ENCODE assay signal across 8 cellular contexts in genomic region chr7:75638607-75639070, GRCh38.
DNase-seq lines count a peak whose midpoint lies in the region; ATAC-seq, FAIRE-seq and TF ChIP-seq lines count a peak whose summit lies in the region.

No MANE protein-coding gene starts in this region.

- H3K4me1 ChIP-seq in mucosa of descending colon (ENCODE audit: low read depth) (peaks cover 4% of the 10 kb centered on the region), urinary bladder (ENCODE audit: insufficient read depth) (no peaks in the 10 kb centered on the region)

- TF ChIP-seq CTCF in epithelial cell of esophagus (IDR thresholded peaks at IDR 0.05; ENCODE audit: insufficient read depth, low read depth, low read length, missing control alignments): no peak
- no peak for TF ChIP-seq CTCF in mucosa of descending colon (IDR thresholded peaks at IDR 0.05)
- TF ChIP-seq CTCF in GM20000 (IDR thresholded peaks at IDR 0.05; ENCODE audit: extremely low read depth, missing control alignments): no peak

- no peak overlapping the region for H3K27ac ChIP-seq in urinary bladder (ENCODE audit: low read depth)

- H3K4me3 ChIP-seq in epithelial cell of esophagus (ENCODE audit: low read length) (peak overlapping the region; percentile 42), mucosa of descending colon (peak overlapping the region; percentile 26), urinary bladder (ENCODE audit: low read depth, low read length) (peak overlapping the region; percentile 80)

- H3K36me3 ChIP-seq in mucosa of descending colon (ENCODE audit: low read depth): no peaks in the 10 kb centered on the region
- no peaks in the 10 kb centered on the region for H3K36me3 ChIP-seq in urinary bladder (ENCODE audit: insufficient read depth)

- peak; percentile 59 for DNase-seq in activated CD8-positive, alpha-beta memory T cell treated with anti-CD3 and anti-CD28 coated beads for 24 hours
- DNase-seq in activated CD8-positive, alpha-beta memory T cell treated with anti-CD3 and anti-CD28 coated beads, Interleukin-2, amount 50 U/mL, for 4 hours: no peak
- DNase-seq in SK-N-DZ (ENCODE audit: low spot score): peak; percentile 39
- peak; percentile 28 for DNase-seq in epithelial cell of esophagus (ENCODE audit: low read depth)
- DNase-seq in mucosa of descending colon: peak in 2 of 3 donors; percentile 34 to 57
- DNase-seq in RCC 7860 (ENCODE audit: low spot score): no peak
- no peak for DNase-seq in GM20000 (ENCODE audit: low spot score)

- FAIRE-seq in RCC 7860 (lab: Jason Lieb, UNC): no peak

- under 1% methylated on average over 35 of the region's 35 CpGs for WGBS in urinary bladder

- intact Hi-C loops in mucosa of descending colon (cut with DNase I, micrococcal nuclease): no loop called here

- peaks cover 6% of the 10 kb centered on the region for H3K9me3 ChIP-seq in mucosa of descending colon

- peak; percentile 70 for ATAC-seq in mucosa of descending colon

Comparison
In these comparisons a context has a peak if more than half of its experiments do, and no peak if none do; other contexts are left out.
1. DNase-seq: peak in activated CD8-positive, alpha-beta memory T cell treated with anti-CD3 and anti-CD28 coated beads for 24 hours (single experiment), SK-N-DZ (single experiment), epithelial cell of esophagus (single experiment) and mucosa of descending colon (2 of 3); none in activated CD8-positive, alpha-beta memory T cell treated with anti-CD3 and anti-CD28 coated beads, Interleukin-2, amount 50 U/mL, for 4 hours (single experiment), RCC 7860 (single experiment) and GM20000 (single experiment).
2. H3K4me3 ChIP-seq: peak in every context shown above with its lines; median percentile 80 in urinary bladder; 42 in epithelial cell of esophagus; 26 in mucosa of descending colon.